Comparison of ENCODE assay signal across 8 cellular contexts in genomic region chr16:2204727-2205103, GRCh38. TPM values are rescaled to one million over a fixed set of nuclear protein-coding genes. Genes with fewer than 3 reads are reported as not detected.
A peak's percentile ranks its signal among the peaks of the same experiment; 100 is the strongest.
DNase-seq lines count a peak whose midpoint lies in the region; ATAC-seq, FAIRE-seq and TF ChIP-seq lines count a peak whose summit lies in the region.

No MANE protein-coding gene starts in this region.

- peak overlapping the region; percentile 99 for H3K4me2 ChIP-seq in HepG2 (ENCODE audit: low read depth, low read length)

- peaks cover 9% of the 10 kb centered on the region for H3K9me3 ChIP-seq in adipocyte (ENCODE audit: control insufficient read depth, low read length)
- H3K9me3 ChIP-seq in HepG2 (ENCODE audit: low read length): no peaks in the 10 kb centered on the region
- H3K9me3 ChIP-seq in thoracic aorta: no peaks in the 10 kb centered on the region

- TF ChIP-seq POLR2A in HepG2 (IDR thresholded peaks at IDR 0.05; ENCODE audit: insufficient read depth in 1 of 2, low read depth in 2 of 2, low read length in 2 of 2): no peak

- POLR2A ChIA-PET in HepG2 (lab: Yijun Ruan, JAX): interaction anchor here (0.7 to 4.3 kb wide), 8 partner anchors 9 to 54 kb away, joined by 3 to 18 read pairs (median 5); partner anchors contain the start of genes E4F1, ECI1, PGP and TRAF7
- POLR2A ChIA-PET in GM10248 (lab: Yijun Ruan, JAX): interaction anchor here (1.0 to 1.7 kb wide), 2 partner anchors 49 to 240 kb away, joined by 3 to 7 read pairs; partner anchors contain the start of genes RPS2 and TRAF7

- in situ Hi-C loops in HepG2 (cut with HindIII; ENCODE audit: extremely low pct_ligation_motif_present, low pct_unique_long_range_greater_than_20kb): no loop called here

- TF ChIP-seq EP300 in HepG2 (IDR thresholded peaks at IDR 0.05; ENCODE audit: low read depth in 2 of 2, low read length in 2 of 2) (no peak), HepG2 (CRISPR knock-in tag; IDR thresholded peaks at IDR 0.05; ENCODE audit: borderline replicate concordance) (no peak)

- TSS peak; percentile 62 for BruUV-seq in HepG2 (replicated peaks; lab: Mats Ljungman, UMichigan)

- peak overlapping the region; percentile 90 for H3K4me3 Mint-ChIP-seq in activated CD4-positive, alpha-beta T cell treated with anti-CD3 and anti-CD28 coated beads, Interleukin-2, amount 10 ng/mL, durations not matched to agents 24 days and 14 days

- H3K36me3 ChIP-seq in adipocyte (ENCODE audit: control insufficient read depth, insufficient read depth, low read length, severe bottlenecking): peaks cover 26% of the 10 kb centered on the region
- peaks cover 2 to 13% of the 10 kb centered on the region in 2 experiments; a peak in 3 of 5 replicates for H3K36me3 ChIP-seq in HepG2 (replicated peaks in 1 of 2; ENCODE audit: control insufficient read depth in 1 of 2, insufficient read depth in 2 of 2, low read length in 2 of 2)
- H3K36me3 ChIP-seq in thoracic aorta: peaks cover 18% of the 10 kb centered on the region

- TF ChIP-seq RAD21 in HepG2 (CRISPR knock-in tag; IDR thresholded peaks at IDR 0.05): no peak

- peaks cover 17% of the 10 kb centered on the region for H3K36me3 Mint-ChIP-seq in activated CD4-positive, alpha-beta T cell treated with anti-CD3 and anti-CD28 coated beads, Interleukin-2, amount 10 ng/mL, durations not matched to agents 24 days and 14 days (ENCODE audit: low read depth)

- peaks cover 8% of the 10 kb centered on the region for H3K79me2 ChIP-seq in HepG2 (ENCODE audit: insufficient read depth, low read length)

- peak overlapping the region; percentile 72 for H3K27ac Mint-ChIP-seq in activated CD4-positive, alpha-beta T cell treated with anti-CD3 and anti-CD28 coated beads, Interleukin-2, amount 10 ng/mL, durations not matched to agents 24 days and 14 days

- H3K27me3 Mint-ChIP-seq in activated CD4-positive, alpha-beta T cell treated with anti-CD3 and anti-CD28 coated beads, Interleukin-2, amount 10 ng/mL, durations not matched to agents 24 days and 14 days: peaks cover 10% of the 10 kb centered on the region

- no peak for FAIRE-seq in HepG2 (lab: Jason Lieb, UNC)

- no peak for DNase-seq in activated CD4-positive, alpha-beta T cell treated with anti-CD3 and anti-CD28 coated beads, Interleukin-2, amount 10 ng/mL, durations not matched to agents 24 days and 14 days
- DNase-seq in activated CD4-positive, alpha-beta T cell treated with anti-CD3 and anti-CD28 coated beads for 4 hours: no peak
- DNase-seq in adipocyte (ENCODE audit: low read depth) (no peak), HepG2 (ENCODE audit: low spot score) (no peak), thoracic aorta (ENCODE audit: low spot score) (no peak), NCI-H1436 (lab: John Stamatoyannopoulos, UW) (no peak), medulla oblongata (ENCODE audit: extremely low spot score) (no peak), GM10248 (ENCODE audit: extremely low spot score) (no peak)

- H3K9me3 Mint-ChIP-seq in activated CD4-positive, alpha-beta T cell treated with anti-CD3 and anti-CD28 coated beads, Interleukin-2, amount 10 ng/mL, durations not matched to agents 24 days and 14 days: no peaks in the 10 kb centered on the region

- H3K27ac ChIP-seq in HepG2 (ENCODE audit: extremely low read length, insufficient read depth, low read length): peak overlapping the region; percentile 89
- H3K27ac ChIP-seq in thoracic aorta: peak overlapping the region; percentile 94 to 97

- intact Hi-C loops in activated CD4-positive, alpha-beta T cell treated with anti-CD3 and anti-CD28 coated beads, Interleukin-2, amount 10 ng/mL, durations not matched to agents 24 days and 14 days (cut with micrococcal nuclease): loop anchor here (1.0 kb wide), 2 partner anchors 11 to 19 kb away; partner anchors contain the start of gene E4F1
- intact Hi-C loops in HepG2 (cut with micrococcal nuclease; ENCODE audit: unreplicated experiment): no loop called here

- H3K27me3 ChIP-seq in adipocyte (replicated peaks; ENCODE audit: control insufficient read depth, insufficient read depth, low read length) (peaks cover 3% of the 10 kb centered on the region), HepG2 (ENCODE audit: control insufficient read depth in 1 of 2, insufficient read depth in 2 of 2, low read length in 2 of 2) (peaks cover 0 to 7% of the 10 kb centered on the region in 2 experiments; a peak in 2 of 5 replicates), thoracic aorta (replicated peaks; ENCODE audit: insufficient read depth) (no peaks in the 10 kb centered on the region)

- CTCF ChIA-PET in HepG2 (lab: Yijun Ruan, JAX; ENCODE audit: low intra/inter-chr PET ratio, low total read pairs): no interaction called here
- CTCF ChIA-PET in GM10248 (lab: Yijun Ruan, JAX): interaction anchor here (1.3 to 2.7 kb wide), 2 partner anchors 10 to 13 kb away, joined by 4 to 13 read pairs; no protein-coding TSS in a partner anchor

- peak overlapping the region; percentile 91 for H3K4me3 ChIP-seq in adipocyte (ENCODE audit: low read length)
- H3K4me3 ChIP-seq in HepG2 (replicated peaks in 1 of 3; ENCODE audit: insufficient read depth in 1 of 3, low read depth in 2 of 3, low read length in 3 of 3): peak overlapping the region; percentile 71 to 96 (median 83)
- H3K4me3 ChIP-seq in thoracic aorta: peak overlapping the region; percentile 87

- H3K4me1 ChIP-seq in adipocyte (ENCODE audit: control insufficient read depth, insufficient read depth, low read length) (peaks cover 17% of the 10 kb centered on the region), HepG2 (ENCODE audit: insufficient read depth, low read length) (peaks cover 32% of the 10 kb centered on the region), thoracic aorta (ENCODE audit: control insufficient read depth in 1 of 2, low read depth in 2 of 2) (peaks cover 7 to 20% of the 10 kb centered on the region in 2 donors)

- ATAC-seq in HepG2: peak; percentile 3; the same call in 2 of the 3 replicates
- no peak for ATAC-seq in thoracic aorta (ENCODE audit: insufficient number of reproducible peaks, low FRiP score, low read depth)

- H2AFZ ChIP-seq in HepG2 (ENCODE audit: low read length): peak overlapping the region; percentile 71

- 2% methylated on average over 5 of the region's 5 CpGs for WGBS in HepG2 (ENCODE audit: low lambda C conversion rate)

- no peaks in the 10 kb centered on the region for H4K20me1 ChIP-seq in HepG2 (ENCODE audit: insufficient read depth, low read length)

- TF ChIP-seq CTCF in HepG2 (CRISPR knock-in tag; IDR thresholded peaks at IDR 0.05) (no peak), thoracic aorta (IDR thresholded peaks at IDR 0.05) (no peak), GM10248 (IDR thresholded peaks at IDR 0.05; ENCODE audit: control extremely low read depth, extremely low read depth, low read depth, missing control alignments) (no peak)

- peak overlapping the region; percentile 99 for H3K9ac ChIP-seq in adipocyte (ENCODE audit: low read length)
- H3K9ac ChIP-seq in HepG2 (ENCODE audit: insufficient read depth, low read depth, low read length): peak overlapping the region; percentile 97

- peaks cover 15% of the 10 kb centered on the region for H3K4me1 Mint-ChIP-seq in activated CD4-positive, alpha-beta T cell treated with anti-CD3 and anti-CD28 coated beads, Interleukin-2, amount 10 ng/mL, durations not matched to agents 24 days and 14 days

RNA-seq across cellular contexts. Expression of gene MLST8, which starts 0.5 kb away (rescaled TPM):
- total RNA-seq in activated CD4-positive, alpha-beta T cell treated with anti-CD3 and anti-CD28 coated beads, Interleukin-2, amount 10 ng/mL, durations not matched to agents 24 days and 14 days: 65.2 and 70.3 TPM in 2 replicates
- total RNA-seq in HepG2 (2016; rRNA removed; fragmentation: Illumina TruSeq; extraction: Trizol) (25.2 and 30.8 TPM in 2 replicates), thoracic aorta (10 to 100 TPM; 13.7 to 47.7 TPM)
- 66.8 and 68.3 TPM in 2 replicates for total RNA-seq in HepG2 (2016; cell fraction: cytosol; rRNA removed; fragmentation: Illumina TruSeq; extraction: Trizol; ENCODE audit: low read depth)
- 24.8 and 34.9 TPM in 2 replicates for total RNA-seq in HepG2 (2016; cell fraction: insoluble cytoplasmic fraction; rRNA removed; fragmentation: Illumina TruSeq; extraction: Trizol)
- 73.3 and 82.0 TPM in 2 replicates for total RNA-seq in HepG2 (2016; cell fraction: membrane; rRNA removed; fragmentation: Illumina TruSeq; extraction: Trizol)
- total RNA-seq in HepG2 (2016; cell fraction: nucleus; rRNA removed; fragmentation: Illumina TruSeq; extraction: Trizol): 20.0 and 20.9 TPM in 2 replicates
- polyA plus RNA-seq in HepG2 (2011; rRNA removed): 70.9 and 72.7 TPM in 2 replicates
- 88.3 and 159 TPM in 2 replicates for polyA plus RNA-seq in HepG2 (2011; cell fraction: cytosol; rRNA removed)
- polyA plus RNA-seq in HepG2 (2011; cell fraction: nucleus; rRNA removed): 109 and 133 TPM in 2 replicates
- polyA plus RNA-seq in HepG2 (2012): 26.5 and 34.3 TPM in 2 replicates
- polyA plus RNA-seq in HepG2 (2016; cell fraction: cytosol; fragmentation: Illumina TruSeq; extraction: Trizol; ENCODE audit: low read depth): 136 and 139 TPM in 2 replicates
- 45.5 and 48.4 TPM in 2 replicates for polyA plus RNA-seq in HepG2 (2016; cell fraction: insoluble cytoplasmic fraction; fragmentation: Illumina TruSeq; extraction: Trizol; ENCODE audit: low read depth)
- polyA plus RNA-seq in HepG2 (2016; cell fraction: membrane; fragmentation: Illumina TruSeq; extraction: Trizol; ENCODE audit: low read depth): 121 and 123 TPM in 2 replicates
- polyA plus RNA-seq in HepG2 (2016; cell fraction: nucleus; fragmentation: Illumina TruSeq; extraction: Trizol; ENCODE audit: insufficient read depth, low read depth): 52.7 and 57.3 TPM in 2 replicates
- 111 and 121 TPM in 2 replicates for polyA minus RNA-seq in HepG2 (2011; rRNA and poly(A)+ RNA removed; ENCODE audit: low replicate concordance)
- 30.5 and 31.0 TPM in 2 replicates for polyA minus RNA-seq in HepG2 (2011; cell fraction: cytosol; rRNA and poly(A)+ RNA removed)
- 41.5 and 46.5 TPM in 2 replicates for polyA minus RNA-seq in HepG2 (2011; cell fraction: nucleus; rRNA and poly(A)+ RNA removed)

RNA-seq across cellular contexts. Expression of gene BRICD5, which starts 5.9 kb away (rescaled TPM):
- 22.2 and 23.1 TPM in 2 replicates for total RNA-seq in activated CD4-positive, alpha-beta T cell treated with anti-CD3 and anti-CD28 coated beads, Interleukin-2, amount 10 ng/mL, durations not matched to agents 24 days and 14 days
- total RNA-seq in HepG2 (2016; rRNA removed; fragmentation: Illumina TruSeq; extraction: Trizol) (1.7 and 5.8 TPM in 2 replicates), thoracic aorta (10 to 100 TPM; 11.4 to 43.1 TPM)
- 2.2 and 3.3 TPM in 2 replicates for total RNA-seq in HepG2 (2016; cell fraction: cytosol; rRNA removed; fragmentation: Illumina TruSeq; extraction: Trizol; ENCODE audit: low read depth)
- total RNA-seq in HepG2 (2016; cell fraction: insoluble cytoplasmic fraction; rRNA removed; fragmentation: Illumina TruSeq; extraction: Trizol): 1.6 and 6.3 TPM in 2 replicates
- total RNA-seq in HepG2 (2016; cell fraction: membrane; rRNA removed; fragmentation: Illumina TruSeq; extraction: Trizol): 1.4 and 2.7 TPM in 2 replicates
- total RNA-seq in HepG2 (2016; cell fraction: nucleus; rRNA removed; fragmentation: Illumina TruSeq; extraction: Trizol): 5.3 and 6.8 TPM in 2 replicates
- 1.6 and 2.0 TPM in 2 replicates for polyA plus RNA-seq in HepG2 (2011; rRNA removed)
- 0.71 and 1.3 TPM in 2 replicates for polyA plus RNA-seq in HepG2 (2011; cell fraction: cytosol; rRNA removed)
- polyA plus RNA-seq in HepG2 (2011; cell fraction: nucleus; rRNA removed): 20.0 and 26.3 TPM in 2 replicates
- polyA plus RNA-seq in HepG2 (2012): 3.3 and 5.8 TPM in 2 replicates
- polyA plus RNA-seq in HepG2 (2016; cell fraction: cytosol; fragmentation: Illumina TruSeq; extraction: Trizol; ENCODE audit: low read depth): 1.9 and 3.4 TPM in 2 replicates
- polyA plus RNA-seq in HepG2 (2016; cell fraction: insoluble cytoplasmic fraction; fragmentation: Illumina TruSeq; extraction: Trizol; ENCODE audit: low read depth): 1.3 and 2.2 TPM in 2 replicates
- polyA plus RNA-seq in HepG2 (2016; cell fraction: membrane; fragmentation: Illumina TruSeq; extraction: Trizol; ENCODE audit: low read depth): 0.97 and 1.2 TPM in 2 replicates
- 15.3 and 20.5 TPM in 2 replicates for polyA plus RNA-seq in HepG2 (2016; cell fraction: nucleus; fragmentation: Illumina TruSeq; extraction: Trizol; ENCODE audit: insufficient read depth, low read depth)
- polyA minus RNA-seq in HepG2 (2011; rRNA and poly(A)+ RNA removed; ENCODE audit: low replicate concordance): 0.72 and 4.8 TPM in 2 replicates
- 3.1 TPM in 1 of 2 replicates, not detected in the other for polyA minus RNA-seq in HepG2 (2011; cell fraction: cytosol; rRNA and poly(A)+ RNA removed)
- polyA minus RNA-seq in HepG2 (2011; cell fraction: nucleus; rRNA and poly(A)+ RNA removed): 3.1 and 8.0 TPM in 2 replicates

RNA-seq across cellular contexts. Expression of gene CASKIN1, which starts 8.3 kb away (rescaled TPM):
- total RNA-seq in activated CD4-positive, alpha-beta T cell treated with anti-CD3 and anti-CD28 coated beads, Interleukin-2, amount 10 ng/mL, durations not matched to agents 24 days and 14 days: 2.2 and 2.3 TPM in 2 replicates
- total RNA-seq in HepG2 (2016; rRNA removed; fragmentation: Illumina TruSeq; extraction: Trizol) (1.2 and 1.4 TPM in 2 replicates), thoracic aorta (not detected)
- total RNA-seq in HepG2 (2016; cell fraction: cytosol; rRNA removed; fragmentation: Illumina TruSeq; extraction: Trizol; ENCODE audit: low read depth): 0.20 and 2.1 TPM in 2 replicates
- total RNA-seq in HepG2 (2016; cell fraction: insoluble cytoplasmic fraction; rRNA removed; fragmentation: Illumina TruSeq; extraction: Trizol): 0.56 and 0.91 TPM in 2 replicates
- total RNA-seq in HepG2 (2016; cell fraction: membrane; rRNA removed; fragmentation: Illumina TruSeq; extraction: Trizol): 0.65 and 0.76 TPM in 2 replicates
- total RNA-seq in HepG2 (2016; cell fraction: nucleus; rRNA removed; fragmentation: Illumina TruSeq; extraction: Trizol): 0.65 and 1.9 TPM in 2 replicates
- 2.2 and 9.4 TPM in 2 replicates for polyA plus RNA-seq in HepG2 (2011; rRNA removed)
- polyA plus RNA-seq in HepG2 (2011; cell fraction: cytosol; rRNA removed): 0.65 and 1.0 TPM in 2 replicates
- 13.6 and 21.2 TPM in 2 replicates for polyA plus RNA-seq in HepG2 (2011; cell fraction: nucleus; rRNA removed)
- polyA plus RNA-seq in HepG2 (2012): 2.3 and 3.3 TPM in 2 replicates
- 0.10 TPM in 2 replicates for polyA plus RNA-seq in HepG2 (2016; cell fraction: cytosol; fragmentation: Illumina TruSeq; extraction: Trizol; ENCODE audit: low read depth)
- polyA plus RNA-seq in HepG2 (2016; cell fraction: insoluble cytoplasmic fraction; fragmentation: Illumina TruSeq; extraction: Trizol; ENCODE audit: low read depth): 0.49 and 0.81 TPM in 2 replicates
- 0.34 and 0.36 TPM in 2 replicates for polyA plus RNA-seq in HepG2 (2016; cell fraction: membrane; fragmentation: Illumina TruSeq; extraction: Trizol; ENCODE audit: low read depth)
- polyA plus RNA-seq in HepG2 (2016; cell fraction: nucleus; fragmentation: Illumina TruSeq; extraction: Trizol; ENCODE audit: insufficient read depth, low read depth): 4.1 and 6.3 TPM in 2 replicates
- 4.0 TPM in 1 of 2 replicates, not detected in the other for polyA minus RNA-seq in HepG2 (2011; rRNA and poly(A)+ RNA removed; ENCODE audit: low replicate concordance)
- 0.88 and 1.8 TPM in 2 replicates for polyA minus RNA-seq in HepG2 (2011; cell fraction: cytosol; rRNA and poly(A)+ RNA removed)
- polyA minus RNA-seq in HepG2 (2011; cell fraction: nucleus; rRNA and poly(A)+ RNA removed): 1.5 and 2.7 TPM in 2 replicates

RNA-seq across cellular contexts. Expression of gene PGP, which starts 9.9 kb away (rescaled TPM):
- 38.7 and 38.9 TPM in 2 replicates for total RNA-seq in activated CD4-positive, alpha-beta T cell treated with anti-CD3 and anti-CD28 coated beads, Interleukin-2, amount 10 ng/mL, durations not matched to agents 24 days and 14 days
- total RNA-seq in HepG2 (2016; rRNA removed; fragmentation: Illumina TruSeq; extraction: Trizol): 15.6 and 18.3 TPM in 2 replicates
- total RNA-seq in HepG2 (2016; cell fraction: cytosol; rRNA removed; fragmentation: Illumina TruSeq; extraction: Trizol; ENCODE audit: low read depth): 17.4 and 22.1 TPM in 2 replicates
- total RNA-seq in HepG2 (2016; cell fraction: insoluble cytoplasmic fraction; rRNA removed; fragmentation: Illumina TruSeq; extraction: Trizol): 14.6 and 17.3 TPM in 2 replicates
- total RNA-seq in HepG2 (2016; cell fraction: membrane; rRNA removed; fragmentation: Illumina TruSeq; extraction: Trizol): 19.3 and 24.3 TPM in 2 replicates
- total RNA-seq in HepG2 (2016; cell fraction: nucleus; rRNA removed; fragmentation: Illumina TruSeq; extraction: Trizol): 13.5 and 16.4 TPM in 2 replicates
- polyA plus RNA-seq in HepG2 (2011; rRNA removed): 7.3 and 8.4 TPM in 2 replicates
- 4.2 and 9.0 TPM in 2 replicates for polyA plus RNA-seq in HepG2 (2011; cell fraction: cytosol; rRNA removed)
- polyA plus RNA-seq in HepG2 (2011; cell fraction: nucleus; rRNA removed): 26.9 and 29.4 TPM in 2 replicates
- polyA plus RNA-seq in HepG2 (2012): 5.8 and 6.7 TPM in 2 replicates
- 28.2 and 33.1 TPM in 2 replicates for polyA plus RNA-seq in HepG2 (2016; cell fraction: cytosol; fragmentation: Illumina TruSeq; extraction: Trizol; ENCODE audit: low read depth)
- 21.0 and 21.9 TPM in 2 replicates for polyA plus RNA-seq in HepG2 (2016; cell fraction: insoluble cytoplasmic fraction; fragmentation: Illumina TruSeq; extraction: Trizol; ENCODE audit: low read depth)
- polyA plus RNA-seq in HepG2 (2016; cell fraction: membrane; fragmentation: Illumina TruSeq; extraction: Trizol; ENCODE audit: low read depth): 24.1 and 25.1 TPM in 2 replicates
- 37.7 and 42.5 TPM in 2 replicates for polyA plus RNA-seq in HepG2 (2016; cell fraction: nucleus; fragmentation: Illumina TruSeq; extraction: Trizol; ENCODE audit: insufficient read depth, low read depth)
- 7.8 and 25.3 TPM in 2 replicates for polyA minus RNA-seq in HepG2 (2011; rRNA and poly(A)+ RNA removed; ENCODE audit: low replicate concordance)
- polyA minus RNA-seq in HepG2 (2011; cell fraction: cytosol; rRNA and poly(A)+ RNA removed): 3.1 and 4.7 TPM in 2 replicates
- polyA minus RNA-seq in HepG2 (2011; cell fraction: nucleus; rRNA and poly(A)+ RNA removed): 6.1 and 8.8 TPM in 2 replicates
- total RNA-seq in thoracic aorta: 10 to 100 TPM in 1 of 2 donors, 1 to 10 TPM in 1; 9.1 to 19.5 TPM

RNA-seq across cellular contexts. Expression of gene E4F1, which starts 18.7 kb away (rescaled TPM):
- 33.4 and 34.7 TPM in 2 replicates for total RNA-seq in activated CD4-positive, alpha-beta T cell treated with anti-CD3 and anti-CD28 coated beads, Interleukin-2, amount 10 ng/mL, durations not matched to agents 24 days and 14 days
- 10.3 and 19.5 TPM in 2 replicates for total RNA-seq in HepG2 (2016; rRNA removed; fragmentation: Illumina TruSeq; extraction: Trizol)
- total RNA-seq in HepG2 (2016; cell fraction: cytosol; rRNA removed; fragmentation: Illumina TruSeq; extraction: Trizol; ENCODE audit: low read depth): 6.9 and 8.8 TPM in 2 replicates
- total RNA-seq in HepG2 (2016; cell fraction: insoluble cytoplasmic fraction; rRNA removed; fragmentation: Illumina TruSeq; extraction: Trizol): 8.9 and 20.8 TPM in 2 replicates
- 6.0 TPM in 2 replicates for total RNA-seq in HepG2 (2016; cell fraction: membrane; rRNA removed; fragmentation: Illumina TruSeq; extraction: Trizol)
- 24.2 and 28.6 TPM in 2 replicates for total RNA-seq in HepG2 (2016; cell fraction: nucleus; rRNA removed; fragmentation: Illumina TruSeq; extraction: Trizol)
- 13.8 and 17.2 TPM in 2 replicates for polyA plus RNA-seq in HepG2 (2011; rRNA removed)
- 6.1 and 10.8 TPM in 2 replicates for polyA plus RNA-seq in HepG2 (2011; cell fraction: cytosol; rRNA removed)
- 151 and 202 TPM in 2 replicates for polyA plus RNA-seq in HepG2 (2011; cell fraction: nucleus; rRNA removed)
- 6.8 and 6.9 TPM in 2 replicates for polyA plus RNA-seq in HepG2 (2012)
- polyA plus RNA-seq in HepG2 (2016; cell fraction: cytosol; fragmentation: Illumina TruSeq; extraction: Trizol; ENCODE audit: low read depth): 3.5 and 3.6 TPM in 2 replicates
- 8.4 and 9.9 TPM in 2 replicates for polyA plus RNA-seq in HepG2 (2016; cell fraction: insoluble cytoplasmic fraction; fragmentation: Illumina TruSeq; extraction: Trizol; ENCODE audit: low read depth)
- 4.8 and 5.0 TPM in 2 replicates for polyA plus RNA-seq in HepG2 (2016; cell fraction: membrane; fragmentation: Illumina TruSeq; extraction: Trizol; ENCODE audit: low read depth)
- 55.1 and 57.6 TPM in 2 replicates for polyA plus RNA-seq in HepG2 (2016; cell fraction: nucleus; fragmentation: Illumina TruSeq; extraction: Trizol; ENCODE audit: insufficient read depth, low read depth)
- polyA minus RNA-seq in HepG2 (2011; rRNA and poly(A)+ RNA removed; ENCODE audit: low replicate concordance): 14.4 and 15.9 TPM in 2 replicates
- 6.6 and 9.1 TPM in 2 replicates for polyA minus RNA-seq in HepG2 (2011; cell fraction: cytosol; rRNA and poly(A)+ RNA removed)
- polyA minus RNA-seq in HepG2 (2011; cell fraction: nucleus; rRNA and poly(A)+ RNA removed): 18.3 and 20.5 TPM in 2 replicates
- total RNA-seq in thoracic aorta: 10 to 100 TPM; 44.0 to 50.2 TPM
